ENCODE assay signal across 11 cellular contexts in genomic region chr7:6443372-6443941, GRCh38. TPM values are rescaled to one million over a fixed set of nuclear protein-coding genes. Genes with fewer than 3 reads are reported as not detected.
DNase-seq lines count a peak whose midpoint lies in the region; ATAC-seq and TF ChIP-seq lines count a peak whose summit lies in the region.
"Had no signal": no experiment of that assay in that cellular context is flagged by ENCODE, and none has a peak within 500 bp of the region (broad histone marks: within the 10 kb centered on the region; RNA-seq: fewer than 3 reads in every experiment).

No MANE protein-coding gene starts in this region.

- TF ChIP-seq CTCF in lower lobe of right lung (IDR thresholded peaks at IDR 0.05) (no peak), mucosa of descending colon (IDR thresholded peaks at IDR 0.05) (no peak), ovary (IDR thresholded peaks at IDR 0.05) (no peak), GM13977 (IDR thresholded peaks at IDR 0.05; ENCODE audit: extremely low read depth, insufficient read depth, missing control alignments) (no peak)

- WGBS in ovary, 3 donors: 91 to 93% (median 92%) methylated on average over 5 of the region's 5 CpGs

- H3K36me3 ChIP-seq in lower lobe of right lung (peaks cover 46% of the 10 kb centered on the region), mucosa of descending colon (ENCODE audit: low read depth) (no peaks in the 10 kb centered on the region), ovary (no peaks in the 10 kb centered on the region)

- no peak for TF ChIP-seq POLR2A in ovary (IDR thresholded peaks at IDR 0.05)

- H3K27me3 ChIP-seq in lower lobe of right lung (ENCODE audit: low read depth) (no peaks in the 10 kb centered on the region), ovary (no peaks in the 10 kb centered on the region)
- H3K27me3 ChIP-seq: spleen had no signal

- intact Hi-C loops in lower lobe of right lung (cut with DNase I): no loop called here
- intact Hi-C loops in mucosa of descending colon (cut with DNase I, micrococcal nuclease): no loop called here
- intact Hi-C loops in ovary (cut with DNase I): no loop called here

- H3K4me3 ChIP-seq in lower lobe of right lung (no peak overlapping the region), mucosa of descending colon (no peak overlapping the region), ovary (no peak overlapping the region)
- H3K4me3 ChIP-seq: spleen had no signal

- no peak for ATAC-seq in lower lobe of right lung
- no peak for ATAC-seq in mucosa of descending colon
- ATAC-seq: left lobe of liver had no signal

- no peak overlapping the region for H3K27ac ChIP-seq in lower lobe of right lung
- no peak overlapping the region for H3K27ac ChIP-seq in ovary
- H3K27ac ChIP-seq: spleen had no signal

- TF ChIP-seq EP300 in ovary (IDR thresholded peaks at IDR 0.05): no peak

- DNase-seq in AG08396 (ENCODE audit: low spot score) (peak; percentile 77), HS-27A (ENCODE audit: low read depth) (peak; percentile 91), astrocyte of the hippocampus (ENCODE audit: low read depth, low spot score) (peak; percentile 93), lower lobe of right lung (peak; percentile 3), mucosa of descending colon (no peak), ovary (no peak), GM13977 (ENCODE audit: low spot score) (no peak), cortex of kidney (lab: John Stamatoyannopoulos, UW) (no peak)
- DNase-seq: activated T-cell treated with anti-CD3 and anti-CD28 coated beads for 4 hours, spleen had no signal

- in situ Hi-C loops in GM13977 (cut with MboI; ENCODE audit: low pct_unique_long_range_greater_than_20kb, low sequenced_read_pairs, unreplicated experiment): no loop called here

- H3K9me3 ChIP-seq in lower lobe of right lung (no peaks in the 10 kb centered on the region), mucosa of descending colon (no peaks in the 10 kb centered on the region), ovary (no peaks in the 10 kb centered on the region)
- H3K9me3 ChIP-seq: spleen had no signal

- H3K4me1 ChIP-seq in lower lobe of right lung (peaks cover 43% of the 10 kb centered on the region), mucosa of descending colon (ENCODE audit: low read depth) (peaks cover 5% of the 10 kb centered on the region), ovary (ENCODE audit: insufficient read depth) (peaks cover 7% of the 10 kb centered on the region)

RNA-seq across cellular contexts. Expression of gene DAGLB, which starts 4.3 kb away (rescaled TPM):
- total RNA-seq in lower lobe of right lung (40.6 TPM), mucosa of descending colon (10 to 100 TPM; 18.4 to 25.4 (median 20.3) TPM), ovary (10 to 100 TPM; 11.5 to 22.4 (median 15.5) TPM)
- 10 to 100 TPM in 1 of 2 donors, 1 to 10 TPM in 1; 8.8 to 10.7 TPM for polyA plus RNA-seq in ovary

RNA-seq across cellular contexts. Expression of gene KDELR2, which starts 40.5 kb away (rescaled TPM):
- 105 TPM for total RNA-seq in lower lobe of right lung
- total RNA-seq in mucosa of descending colon: 100 to 1,000 TPM; 118 to 225 (median 219) TPM
- total RNA-seq in ovary: 100 to 1,000 TPM in 2 of 7 donors, 10 to 100 TPM in 5; 55.3 to 151 (median 93.3) TPM
- polyA plus RNA-seq in ovary: 100 to 1,000 TPM in 1 of 2 donors, 10 to 100 TPM in 1; 70.9 to 157 TPM

Comparison
In these comparisons a context has a peak if more than half of its experiments do, and no peak if none do; other contexts are left out.
1. DNase-seq: peak in AG08396 (single experiment), HS-27A (single experiment), astrocyte of the hippocampus (single experiment) and lower lobe of right lung (single experiment); none in mucosa of descending colon (0 of 3), ovary (0 of 5), GM13977 (single experiment) and cortex of kidney (single experiment).